Comparison of ENCODE assay signal across 7 cellular contexts in genomic region chr18:3455090-3455640, GRCh38. TPM values are rescaled to one million over a fixed set of nuclear protein-coding genes. Genes with fewer than 3 reads are reported as not detected.
DNase-seq lines count a peak whose midpoint lies in the region; ATAC-seq and TF ChIP-seq lines count a peak whose summit lies in the region.

No MANE protein-coding gene starts in this region.

- H4K91ac ChIP-seq in neuronal stem cell (ENCODE audit: low read depth, low read length, poor library complexity), result no peak overlapping the region

- POLR2A ChIA-PET in activated CD4-positive, alpha-beta memory T cell treated with anti-CD3 and anti-CD28 coated beads, Interleukin-2, amount 10 ng/mL, durations not matched to agents 7 days and 5 days (lab: Charles Lee), result interaction anchor here (1.1 to 10.9 kb wide), 10 partner anchors 11 to 208 kb away, joined by 3 to 143 read pairs (median 14); partner anchors contain the start of genes MYL12A and MYL12B

- H3K4me3 Mint-ChIP-seq in activated CD4-positive, alpha-beta memory T cell treated with anti-CD3 and anti-CD28 coated beads, Interleukin-2, amount 10 ng/mL, durations not matched to agents 7 days and 5 days, result peak overlapping the region; percentile 92
- peak overlapping the region; percentile 26 for H3K4me3 Mint-ChIP-seq in glutamatergic neuron (ENCODE audit: unreplicated experiment)

- peaks cover 72% of the 10 kb centered on the region for H4K20me1 ChIP-seq in smooth muscle cell (ENCODE audit: low read depth)

- H3K4me1 ChIP-seq in smooth muscle cell (ENCODE audit: low read depth), result peaks cover 44% of the 10 kb centered on the region
- peaks cover 9 to 19% of the 10 kb centered on the region in 2 donors for H3K4me1 ChIP-seq in neuronal stem cell (ENCODE audit: control insufficient read depth in 2 of 2, insufficient read depth in 1 of 2, low read depth in 1 of 2, low read length in 2 of 2)

- H3K4ac ChIP-seq in neuronal stem cell (ENCODE audit: low read length), result no peak overlapping the region

- no peak overlapping the region for H2BK5ac ChIP-seq in neuronal stem cell (ENCODE audit: low read length)

- no peaks in the 10 kb centered on the region for H3K9me3 ChIP-seq in smooth muscle cell (replicated peaks; ENCODE audit: low read depth)
- peaks cover 0 to 30% of the 10 kb centered on the region in 2 donors for H3K9me3 ChIP-seq in neuronal stem cell (replicated peaks in 1 of 2; ENCODE audit: control insufficient read depth in 2 of 2, insufficient read depth in 1 of 2, low read depth in 1 of 2, low read length in 2 of 2)

- peak overlapping the region; percentile 96 for H3K27ac Mint-ChIP-seq in activated CD4-positive, alpha-beta memory T cell treated with anti-CD3 and anti-CD28 coated beads, Interleukin-2, amount 10 ng/mL, durations not matched to agents 7 days and 5 days
- no peak overlapping the region for H3K27ac Mint-ChIP-seq in glutamatergic neuron (ENCODE audit: unreplicated experiment)

- H2AK5ac ChIP-seq in neuronal stem cell (ENCODE audit: low read depth, low read length), result no peak overlapping the region

- TF ChIP-seq CTCF in HFF-Myc (IDR thresholded peaks at IDR 0.05; ENCODE audit: low read depth, low read length, missing control alignments), result no peak
- no peak for TF ChIP-seq CTCF in glutamatergic neuron (IDR thresholded peaks at IDR 0.05; ENCODE audit: partially characterized antibody, unreplicated experiment)
- no peak for TF ChIP-seq CTCF in smooth muscle cell (IDR thresholded peaks at IDR 0.05; ENCODE audit: borderline replicate concordance, insufficient read depth, poor library complexity, severe bottlenecking)

- H3K23ac ChIP-seq in neuronal stem cell (ENCODE audit: low read depth, low read length, poor library complexity), result no peak overlapping the region

- H2BK15ac ChIP-seq in neuronal stem cell (ENCODE audit: low read length), result no peak overlapping the region

- H2BK120ac ChIP-seq in neuronal stem cell (ENCODE audit: low read depth, low read length), result no peak overlapping the region

- H3K14ac ChIP-seq in neuronal stem cell (ENCODE audit: low read length), result no peak overlapping the region

- peak overlapping the region; percentile 92 for H3K4me2 ChIP-seq in smooth muscle cell
- no peak overlapping the region for H3K4me2 ChIP-seq in neuronal stem cell (ENCODE audit: insufficient read depth, low read length, poor library complexity, severe bottlenecking)

- no peak overlapping the region for H4K8ac ChIP-seq in neuronal stem cell (ENCODE audit: low read depth, low read length)

- H2BK12ac ChIP-seq in neuronal stem cell (ENCODE audit: low read length), result no peak overlapping the region

- H2AFZ ChIP-seq in smooth muscle cell (ENCODE audit: low read depth) (no peak overlapping the region), neuronal stem cell (ENCODE audit: low read length) (no peak overlapping the region)

- H3K27ac ChIP-seq in smooth muscle cell (ENCODE audit: low read depth) (peak overlapping the region; percentile 99), neuronal stem cell (replicated peaks; ENCODE audit: low read length) (no peak overlapping the region)

- CTCF ChIA-PET in activated CD4-positive, alpha-beta memory T cell treated with anti-CD3 and anti-CD28 coated beads, Interleukin-2, amount 10 ng/mL, durations not matched to agents 7 days and 5 days (lab: Charles Lee), result interaction anchor here (0.6 to 8.8 kb wide), 24 partner anchors 9 to 316 kb away, joined by 3 to 75 read pairs (median 6); no protein-coding TSS in a partner anchor

- peaks cover 93% of the 10 kb centered on the region for H3K79me2 ChIP-seq in smooth muscle cell (ENCODE audit: low read depth)

- no peak overlapping the region for H3K18ac ChIP-seq in neuronal stem cell (ENCODE audit: low read length)

- no peaks in the 10 kb centered on the region for H3K9me3 Mint-ChIP-seq in activated CD4-positive, alpha-beta memory T cell treated with anti-CD3 and anti-CD28 coated beads, Interleukin-2, amount 10 ng/mL, durations not matched to agents 7 days and 5 days
- H3K9me3 Mint-ChIP-seq in glutamatergic neuron (ENCODE audit: unreplicated experiment), result peaks cover 11% of the 10 kb centered on the region

- no peak for ATAC-seq in GM18909 (IDR thresholded peaks at IDR 0.05; ENCODE audit: poor library complexity, unreplicated experiment)

- H3K36me3 ChIP-seq in smooth muscle cell (ENCODE audit: low read depth) (peaks cover 5% of the 10 kb centered on the region), neuronal stem cell (replicated peaks in 1 of 2; ENCODE audit: control insufficient read depth in 2 of 2, insufficient read depth in 2 of 2, low read length in 2 of 2) (peaks cover 15 to 49% of the 10 kb centered on the region in 2 donors)

- peaks cover 40% of the 10 kb centered on the region for H3K36me3 Mint-ChIP-seq in activated CD4-positive, alpha-beta memory T cell treated with anti-CD3 and anti-CD28 coated beads, Interleukin-2, amount 10 ng/mL, durations not matched to agents 7 days and 5 days (ENCODE audit: low read depth)
- no peaks in the 10 kb centered on the region for H3K36me3 Mint-ChIP-seq in glutamatergic neuron (ENCODE audit: unreplicated experiment)

- H3K27me3 ChIP-seq in smooth muscle cell (ENCODE audit: low read depth) (no peaks in the 10 kb centered on the region), neuronal stem cell (ENCODE audit: control insufficient read depth in 3 of 3, insufficient read depth in 3 of 3, low read depth in 1 of 3, low read length in 3 of 3) (no peaks in the 10 kb centered on the region)

- peak overlapping the region; percentile 79; the same call in 1 of the 2 replicates for H3K4me3 ChIP-seq in HFF-Myc (replicated peaks; ENCODE audit: low read depth, low read length)
- H3K4me3 ChIP-seq in smooth muscle cell, result peak overlapping the region; percentile 95
- no peak overlapping the region for H3K4me3 ChIP-seq in neuronal stem cell (ENCODE audit: low read length in 2 of 2)

- WGBS in smooth muscle cell (ENCODE audit: low lambda C conversion rate), result 14% methylated on average over 3 of the region's 3 CpGs
- no CpG with 5 or more reads among the region's 3 CpGs for WGBS in neuronal stem cell (ENCODE audit: extremely low coverage in 2 of 2, insufficient read length in 2 of 2, insufficient replicate concordance in 1 of 2), 2 donors

- DNase-seq in HFF-Myc (ENCODE audit: extremely low read depth, low read depth), result no peak
- DNase-seq in activated CD4-positive, alpha-beta memory T cell treated with anti-CD3 and anti-CD28 coated beads, Interleukin-2, amount 10 ng/mL, durations not matched to agents 7 days and 5 days, result no peak
- no peak for DNase-seq in glutamatergic neuron
- DNase-seq in smooth muscle cell (lab: John Stamatoyannopoulos, UW; ENCODE audit: unreplicated experiment), result no peak
- no peak for DNase-seq in neuronal stem cell (ENCODE audit: low spot score)
- DNase-seq in CD1c-positive myeloid dendritic cell (ENCODE audit: extremely low spot score), result no peak

- peaks cover 1% of the 10 kb centered on the region for H3K79me1 ChIP-seq in neuronal stem cell (ENCODE audit: low read depth, low read length)

- peaks cover 39% of the 10 kb centered on the region for H3F3A ChIP-seq in smooth muscle cell (ENCODE audit: low read depth)

- no peaks in the 10 kb centered on the region for H3K27me3 Mint-ChIP-seq in activated CD4-positive, alpha-beta memory T cell treated with anti-CD3 and anti-CD28 coated beads, Interleukin-2, amount 10 ng/mL, durations not matched to agents 7 days and 5 days
- peaks cover 10% of the 10 kb centered on the region for H3K27me3 Mint-ChIP-seq in glutamatergic neuron (ENCODE audit: unreplicated experiment)

- H3K9ac ChIP-seq in smooth muscle cell (ENCODE audit: low read depth) (peak overlapping the region; percentile 99), neuronal stem cell (ENCODE audit: low read depth, low read length, poor library complexity) (no peak overlapping the region)

- H3K4me1 Mint-ChIP-seq in activated CD4-positive, alpha-beta memory T cell treated with anti-CD3 and anti-CD28 coated beads, Interleukin-2, amount 10 ng/mL, durations not matched to agents 7 days and 5 days, result peaks cover 69% of the 10 kb centered on the region
- H3K4me1 Mint-ChIP-seq in glutamatergic neuron (ENCODE audit: low read depth, unreplicated experiment), result peaks cover 16% of the 10 kb centered on the region

RNA-seq across cellular contexts. Expression of gene TGIF1, which starts 5.2 kb away (rescaled TPM):
- 10 to 100 TPM; 23.3 to 24.7 TPM for total RNA-seq in activated CD4-positive, alpha-beta memory T cell treated with anti-CD3 and anti-CD28 coated beads, Interleukin-2, amount 10 ng/mL, durations not matched to agents 7 days and 5 days
- 17.1 TPM for total RNA-seq in glutamatergic neuron (ENCODE audit: unreplicated experiment)
- total RNA-seq in smooth muscle cell, result 143 and 165 TPM in 2 replicates
- 96.7 and 127 TPM in 2 replicates for polyA plus RNA-seq in smooth muscle cell
- 85.8 TPM for polyA plus RNA-seq in neuronal stem cell (2013, experiment 1 of 2)
- 86.4 TPM for polyA plus RNA-seq in neuronal stem cell (2013, experiment 2 of 2)

Comparison
In these comparisons a context has a peak if more than half of its experiments do, and no peak if none do; other contexts are left out.
1. H3K4me3 ChIP-seq: peak in HFF-Myc (single experiment) and smooth muscle cell (single experiment); none in neuronal stem cell (0 of 2).